ENCODE assay signal across 18 cellular contexts in genomic region chr9:72444436-72444835, GRCh38.
A peak's percentile ranks its signal among the peaks of the same experiment; 100 is the strongest.
DNase-seq lines count a peak whose midpoint lies in the region; ATAC-seq, FAIRE-seq and TF ChIP-seq lines count a peak whose summit lies in the region.
"Had no signal": no experiment of that assay in that cellular context is flagged by ENCODE, and none has a peak within 500 bp of the region (broad histone marks: within the 10 kb centered on the region; RNA-seq: fewer than 3 reads in every experiment).

No MANE protein-coding gene starts in this region.

- peaks cover 8% of the 10 kb centered on the region for H3K27me3 Mint-ChIP-seq in activated T-cell treated with anti-CD3 and anti-CD28 coated beads, Interleukin-2, amount 50 U/mL, for 72 hours (ENCODE audit: low read depth)
- H3K27me3 Mint-ChIP-seq in activated T-helper 17 cell treated with anti-CD3 and anti-CD28 coated beads, Interleukin-2, amount 50 U/mL, for 72 hours = no peaks in the 10 kb centered on the region
- H3K27me3 Mint-ChIP-seq: IgD-negative memory B cell had no signal

- peaks cover 34% of the 10 kb centered on the region for H3K4me1 Mint-ChIP-seq in activated T-cell treated with anti-CD3 and anti-CD28 coated beads, Interleukin-2, amount 50 U/mL, for 72 hours (ENCODE audit: low read depth)
- peaks cover 25% of the 10 kb centered on the region for H3K4me1 Mint-ChIP-seq in activated T-helper 17 cell treated with anti-CD3 and anti-CD28 coated beads, Interleukin-2, amount 50 U/mL, for 72 hours
- peaks cover 40% of the 10 kb centered on the region for H3K4me1 Mint-ChIP-seq in stimulated activated effector memory CD8-positive, alpha-beta T cell treated with anti-CD3 and anti-CD28 coated beads, Interleukin-12 subunit alpha, Interleukin-12 subunit beta, amount 100 ng/mL, for 72 hours

- peak; percentile 2 to 17 for ATAC-seq in activated T-cell treated with anti-CD3 and anti-CD28 coated beads, Interleukin-2, amount 50 U/mL, for 72 hours (replicated peaks in 1 of 2)
- ATAC-seq in HG02852 (IDR thresholded peaks at IDR 0.05; ENCODE audit: unreplicated experiment) (peak; percentile 5), GM21737 (IDR thresholded peaks at IDR 0.05; ENCODE audit: unreplicated experiment) (no peak), HG03097 (IDR thresholded peaks at IDR 0.05; ENCODE audit: low FRiP score, unreplicated experiment) (no peak)
- ATAC-seq in activated T-helper 17 cell treated with anti-CD3 and anti-CD28 coated beads, Interleukin-2, amount 50 U/mL, for 72 hours (replicated peaks) = peak; percentile 17
- ATAC-seq in stimulated activated effector memory CD8-positive, alpha-beta T cell treated with anti-CD3 and anti-CD28 coated beads, Interleukin-12 subunit alpha, Interleukin-12 subunit beta, amount 100 ng/mL, for 72 hours = peak; percentile 2

- H3K36me3 Mint-ChIP-seq in activated T-cell treated with anti-CD3 and anti-CD28 coated beads, Interleukin-2, amount 50 U/mL, for 72 hours (ENCODE audit: insufficient read depth in 2 of 2) = no peaks in the 10 kb centered on the region
- H3K36me3 Mint-ChIP-seq in activated T-helper 17 cell treated with anti-CD3 and anti-CD28 coated beads, Interleukin-2, amount 50 U/mL, for 72 hours (ENCODE audit: low read depth) = no peaks in the 10 kb centered on the region
- peaks cover 20% of the 10 kb centered on the region for H3K36me3 Mint-ChIP-seq in stimulated activated effector memory CD8-positive, alpha-beta T cell treated with anti-CD3 and anti-CD28 coated beads, Interleukin-12 subunit alpha, Interleukin-12 subunit beta, amount 100 ng/mL, for 72 hours
- H3K36me3 Mint-ChIP-seq: IgD-negative memory B cell had no signal

- peak overlapping the region; percentile 73 for H3K27ac Mint-ChIP-seq in activated T-cell treated with anti-CD3 and anti-CD28 coated beads, Interleukin-2, amount 50 U/mL, for 72 hours
- H3K27ac Mint-ChIP-seq in activated T-helper 17 cell treated with anti-CD3 and anti-CD28 coated beads, Interleukin-2, amount 50 U/mL, for 72 hours = peak overlapping the region; percentile 64
- peak overlapping the region; percentile 89 for H3K27ac Mint-ChIP-seq in stimulated activated effector memory CD8-positive, alpha-beta T cell treated with anti-CD3 and anti-CD28 coated beads, Interleukin-12 subunit alpha, Interleukin-12 subunit beta, amount 100 ng/mL, for 72 hours

- no peaks in the 10 kb centered on the region for H3K9me3 Mint-ChIP-seq in activated T-cell treated with anti-CD3 and anti-CD28 coated beads, Interleukin-2, amount 50 U/mL, for 72 hours
- H3K9me3 Mint-ChIP-seq in activated T-helper 17 cell treated with anti-CD3 and anti-CD28 coated beads, Interleukin-2, amount 50 U/mL, for 72 hours = no peaks in the 10 kb centered on the region
- H3K9me3 Mint-ChIP-seq in stimulated activated effector memory CD8-positive, alpha-beta T cell treated with anti-CD3 and anti-CD28 coated beads, Interleukin-12 subunit alpha, Interleukin-12 subunit beta, amount 100 ng/mL, for 72 hours = peaks cover 3% of the 10 kb centered on the region
- H3K9me3 Mint-ChIP-seq: IgD-negative memory B cell had no signal

- no peak for FAIRE-seq in H54 (lab: Jason Lieb, UNC)
- FAIRE-seq: frontal cortex, H1, pancreas had no signal

- no peak for DNase-seq in activated T-cell treated with anti-CD3 and anti-CD28 coated beads, Interleukin-2, amount 50 U/mL, for 72 hours
- no peak for DNase-seq in activated T-cell treated with anti-CD3 and anti-CD28 coated beads for 4 hours
- DNase-seq in stimulated activated effector memory CD8-positive, alpha-beta T cell treated with anti-CD3 and anti-CD28 coated beads, Interleukin-12 subunit alpha, Interleukin-12 subunit beta, amount 100 ng/mL, for 72 hours (ENCODE audit: low spot score in 2 of 2) = no peak
- DNase-seq in H54 (ENCODE audit: insufficient read length, low spot score) = no peak
- DNase-seq: activated CD4-positive, alpha-beta T cell treated with anti-CD3 and anti-CD28 coated beads for 1 hour; activated effector memory CD4-positive, alpha-beta T cell treated with anti-CD3 and anti-CD28 coated beads, Interleukin-2, amount 50 U/mL, for 16 hours; DMS153; NCI-H1417; NCI-H446 treated with DMSO at 0.1 percent for 48 hours; pancreas; thyroid gland had no signal

- peak overlapping the region in 1 of 2 donors; percentile 61 for H3K4me3 Mint-ChIP-seq in activated T-cell treated with anti-CD3 and anti-CD28 coated beads, Interleukin-2, amount 50 U/mL, for 72 hours
- peak overlapping the region; percentile 45 for H3K4me3 Mint-ChIP-seq in activated T-helper 17 cell treated with anti-CD3 and anti-CD28 coated beads, Interleukin-2, amount 50 U/mL, for 72 hours
- peak overlapping the region; percentile 40 for H3K4me3 Mint-ChIP-seq in stimulated activated effector memory CD8-positive, alpha-beta T cell treated with anti-CD3 and anti-CD28 coated beads, Interleukin-12 subunit alpha, Interleukin-12 subunit beta, amount 100 ng/mL, for 72 hours

- TF ChIP-seq POLR2A in H54 (IDR thresholded peaks at IDR 0.05; ENCODE audit: low read depth, low read length) = no peak

Comparison
In these comparisons a context has a peak if more than half of its experiments do, and no peak if none do; other contexts are left out.
1. ATAC-seq: peak in activated T-cell treated with anti-CD3 and anti-CD28 coated beads, Interleukin-2, amount 50 U/mL, for 72 hours (2 of 2), HG02852 (single experiment), activated T-helper 17 cell treated with anti-CD3 and anti-CD28 coated beads, Interleukin-2, amount 50 U/mL, for 72 hours (single experiment) and stimulated activated effector memory CD8-positive, alpha-beta T cell treated with anti-CD3 and anti-CD28 coated beads, Interleukin-12 subunit alpha, Interleukin-12 subunit beta, amount 100 ng/mL, for 72 hours (single experiment); none in GM21737 (single experiment) and HG03097 (single experiment).
2. Peak in every context shown above with its lines, with median percentiles within 50 percentile points of each other: H3K27ac Mint-ChIP-seq.